ENCODE assay signal across 1 cellular context in genomic region chr21:46431448-46431847, GRCh38.
A peak's percentile ranks its signal among the peaks of the same experiment; 100 is the strongest.
TF ChIP-seq lines count a peak whose summit lies in the region.

No MANE protein-coding gene starts in this region.

TF ChIP-seq in HepG2, 621 proteins besides CTCF, POLR2A, EP300 and RAD21:
- TF ChIP-seq AGO2 (optimal IDR thresholded peaks at IDR 0.05; ENCODE audit: low read depth, low read length), result peak; percentile 38
- TF ChIP-seq ZNF704 (CRISPR knock-in tag; IDR thresholded peaks at IDR 0.05; ENCODE audit: borderline replicate concordance), result no peak
